ENCODE assay signal across 1 cellular context in genomic region chr1:14443164-14443787, GRCh38.
A peak's percentile ranks its signal among the peaks of the same experiment; 100 is the strongest.
TF ChIP-seq lines count a peak whose summit lies in the region.

No MANE protein-coding gene starts in this region.

TF ChIP-seq in K562, 482 proteins besides CTCF, POLR2A, EP300 and RAD21 (continued from another document and continues in another):
- TF ChIP-seq POLR2AphosphoS5 (IDR thresholded peaks at IDR 0.05; ENCODE audit: control insufficient read depth, insufficient read depth, low read depth, low read length) (peak; percentile 89), CAMTA2 (CRISPR knock-in tag; conservative IDR thresholded peaks at IDR 0.05) (no peak), MEIS2 (IDR thresholded peaks at IDR 0.05; ENCODE audit: partially characterized antibody) (peak; percentile 57), BHLHE40 (IDR thresholded peaks at IDR 0.05; ENCODE audit: low read length) (peak; percentile 78; the same call in 1 of the 2 replicates), CEBPZ (IDR thresholded peaks at IDR 0.05; ENCODE audit: borderline replicate concordance, low read depth, low read length) (no peak), CBFA2T2 (conservative IDR thresholded peaks at IDR 0.05) (peak; percentile 88), MAFF (IDR thresholded peaks at IDR 0.05; ENCODE audit: low read length) (no peak), FOXK2 (conservative IDR thresholded peaks at IDR 0.05 in 1 of 2, IDR thresholded peaks at IDR 0.05 in 1 of 2; ENCODE audit: low read depth in 2 of 2) (0 out of 4 replicates have a peak, but pooled peaks have one; percentile 37 to 48), HDAC3 (IDR thresholded peaks at IDR 0.05; ENCODE audit: borderline replicate concordance, partially characterized antibody) (peak; percentile 49), RBM15 (IDR thresholded peaks at IDR 0.05; ENCODE audit: insufficient read depth, low read length) (no peak), USF2 (CRISPR knock-in tag; IDR thresholded peaks at IDR 0.05) (no peak), ZNF253 (CRISPR knock-in tag; conservative IDR thresholded peaks at IDR 0.05) (no peak), BRD4 (IDR thresholded peaks at IDR 0.05) (no peak), ZSCAN29 (IDR thresholded peaks at IDR 0.05) (no peak), RFX1 (IDR thresholded peaks at IDR 0.05) (no peak), ZC3H4 (CRISPR knock-in tag; IDR thresholded peaks at IDR 0.05; ENCODE audit: borderline replicate concordance) (no peak), ZNF23 (CRISPR knock-in tag; IDR thresholded peaks at IDR 0.05) (no peak), RFX7 (CRISPR knock-in tag; IDR thresholded peaks at IDR 0.05) (no peak), TFE3 (CRISPR knock-in tag; IDR thresholded peaks at IDR 0.05) (no peak), CHAMP1 (IDR thresholded peaks at IDR 0.05) (no peak), FOXA1 (IDR thresholded peaks at IDR 0.05; ENCODE audit: borderline replicate concordance) (no peak), NCOA4 (IDR thresholded peaks at IDR 0.05; ENCODE audit: partially characterized antibody) (no peak), HNRNPL (IDR thresholded peaks at IDR 0.05; ENCODE audit: low read depth, low read length) (no peak), CTBP1 (IDR thresholded peaks at IDR 0.05; ENCODE audit: borderline replicate concordance) (peak; percentile 96; the same call in 1 of the 2 replicates), ZBTB43 (CRISPR knock-in tag; IDR thresholded peaks at IDR 0.05) (no peak), ESRRA (IDR thresholded peaks at IDR 0.05; ENCODE audit: borderline replicate concordance, low read depth) (no peak), ZNF24 (IDR thresholded peaks at IDR 0.05) (no peak), CREB1 (IDR thresholded peaks at IDR 0.05) (0 out of 2 replicates have a peak, but pooled peaks have one; percentile 14), CREB1 (CRISPR knock-in tag; IDR thresholded peaks at IDR 0.05) (no peak), ZNF699 (CRISPR knock-in tag; IDR thresholded peaks at IDR 0.05; ENCODE audit: insufficient replicate concordance) (no peak), RREB1 (CRISPR knock-in tag; IDR thresholded peaks at IDR 0.05) (no peak), HDAC8 (tag; IDR thresholded peaks at IDR 0.05) (no peak), MBD2 (IDR thresholded peaks at IDR 0.05; ENCODE audit: borderline replicate concordance, low read depth) (no peak; the same call in 1 of the 2 replicates), KAT7 (CRISPR knock-in tag; IDR thresholded peaks at IDR 0.05; ENCODE audit: borderline replicate concordance) (no peak), ZNF778 (CRISPR knock-in tag; IDR thresholded peaks at IDR 0.05) (no peak), CBX5 (IDR thresholded peaks at IDR 0.05; ENCODE audit: borderline replicate concordance, low read depth) (no peak), ZNF436 (CRISPR knock-in tag; IDR thresholded peaks at IDR 0.05) (no peak), KLF16 (IDR thresholded peaks at IDR 0.05) (peak; percentile 82), DACH1 (IDR thresholded peaks at IDR 0.05; ENCODE audit: partially characterized antibody) (peak; percentile 58), ZNF512 (tag; IDR thresholded peaks at IDR 0.05) (no peak), E2F3 (CRISPR knock-in tag; IDR thresholded peaks at IDR 0.05) (no peak), HEY1 (CRISPR knock-in tag; IDR thresholded peaks at IDR 0.05; ENCODE audit: borderline replicate concordance) (no peak), ZMIZ1 (IDR thresholded peaks at IDR 0.05; ENCODE audit: low read depth in 2 of 2, low read length in 2 of 2) (0 out of 4 replicates have a peak, but pooled peaks of 1 of the 2 experiments have one; percentile 65), SMARCB1 (IDR thresholded peaks at IDR 0.05; ENCODE audit: insufficient read length, low read depth) (no peak), EHMT2 (IDR thresholded peaks at IDR 0.05) (no peak; the same call in 1 of the 2 replicates), ZNF184 (CRISPR knock-in tag; IDR thresholded peaks at IDR 0.05) (no peak)
